ENCODE assay signal across 23 cellular contexts in the genomic region with DNA sequence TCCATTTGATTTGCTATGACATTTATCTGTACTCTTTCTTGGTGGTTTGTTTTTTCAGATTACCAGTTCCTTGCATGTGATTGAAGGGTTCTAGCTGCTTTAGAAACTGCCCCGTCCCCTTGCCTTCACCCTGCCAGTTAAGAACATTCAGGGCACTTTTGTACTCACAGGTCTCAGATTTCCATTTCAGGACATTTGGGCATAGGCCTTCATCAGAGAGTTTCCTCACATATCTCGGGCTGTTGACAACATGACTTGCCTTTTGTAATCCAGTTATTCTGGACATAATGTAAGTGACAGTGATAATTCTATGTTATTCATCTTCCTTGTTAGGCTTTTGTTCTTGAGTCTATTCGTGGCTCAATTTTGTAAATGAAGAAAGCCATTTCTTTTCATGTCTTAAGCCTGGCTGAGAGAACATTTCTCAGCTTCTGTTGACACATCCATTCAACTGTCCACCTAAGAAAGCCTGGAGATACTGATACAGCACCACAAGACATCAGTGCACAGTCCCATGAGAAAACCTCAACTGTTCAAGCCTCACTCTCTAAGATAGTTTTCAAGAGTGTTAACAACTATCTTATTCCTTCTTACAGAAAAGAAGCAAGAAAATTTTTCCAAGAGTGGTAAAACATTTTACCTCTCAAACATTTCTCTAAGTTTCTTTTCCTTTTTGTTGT.
"Had no signal": no experiment of that assay in that cellular context is flagged by ENCODE, and none has a peak within 500 bp of the region (broad histone marks: within the 10 kb centered on the region; RNA-seq: fewer than 3 reads in every experiment).

No MANE protein-coding gene starts in this region.

- H3K9me3 ChIP-seq: heart right ventricle, lower lobe of right lung, ovary, tibial artery had no signal

- ATAC-seq: heart right ventricle; left colon; lower lobe of right lung; natural killer cell; right cardiac atrium; stimulated activated naive CD8-positive, alpha-beta T cell treated with anti-CD3 and anti-CD28 coated beads, Interleukin-15, amount 100 ng/mL, for 72 hours had no signal

- DNase-seq: activated CD4-positive, alpha-beta T cell treated with anti-CD3 and anti-CD28 coated beads for 4 hours; activated CD4-positive, alpha-beta T cell treated with anti-CD3 and anti-CD28 coated beads, Interleukin-2, amount 50 U/mL, for 48 hours; activated CD4-positive, CD25-positive, alpha-beta regulatory T cell; activated effector memory CD4-positive, alpha-beta T cell treated with Interleukin-2 at 50 U/mL for 16 hours; activated naive CD4-positive, alpha-beta T cell treated with anti-CD3 and anti-CD28 coated beads for 36 hours; activated naive CD8-positive, alpha-beta T cell treated with anti-CD3 and anti-CD28 coated beads, Interleukin-2, amount 10 ng/mL, durations not matched to agents 7 days and 5 days; activated T-cell treated with anti-CD3 and anti-CD28 coated beads, Interleukin-2, amount 50 U/mL, for 48 hours; amniotic stem cell; cerebellar nuclear complex; endodermal cell; heart right ventricle; islet precursor cell; left colon; lower lobe of right lung; natural killer cell; ovary; right cardiac atrium; stimulated activated CD4-positive, alpha-beta T cell treated with anti-CD3 and anti-CD28 coated beads, Interleukin-12 subunit alpha, Interleukin-12 subunit beta, amount 100 ng/mL, for 4 hours; stimulated activated naive CD8-positive, alpha-beta T cell treated with anti-CD3 and anti-CD28 coated beads, Interleukin-15, amount 100 ng/mL, for 72 hours; tibial artery had no signal

- H3K4me1 ChIP-seq: lower lobe of right lung, tibial artery had no signal

- H3K27me3 ChIP-seq: heart right ventricle, ovary, tibial artery had no signal

- H3K4me3 ChIP-seq: coronary artery, heart right ventricle, lower lobe of right lung, ovary, tibial artery had no signal

- H3K36me3 ChIP-seq: heart right ventricle, lower lobe of right lung, ovary, tibial artery had no signal

- FAIRE-seq: bronchial epithelial cell had no signal

- H3K27ac ChIP-seq: coronary artery, epithelial cell of prostate, heart right ventricle, lower lobe of right lung, ovary, tibial artery had no signal
